Comparison of ENCODE assay signal across 27 cellular contexts in the genomic region with DNA sequence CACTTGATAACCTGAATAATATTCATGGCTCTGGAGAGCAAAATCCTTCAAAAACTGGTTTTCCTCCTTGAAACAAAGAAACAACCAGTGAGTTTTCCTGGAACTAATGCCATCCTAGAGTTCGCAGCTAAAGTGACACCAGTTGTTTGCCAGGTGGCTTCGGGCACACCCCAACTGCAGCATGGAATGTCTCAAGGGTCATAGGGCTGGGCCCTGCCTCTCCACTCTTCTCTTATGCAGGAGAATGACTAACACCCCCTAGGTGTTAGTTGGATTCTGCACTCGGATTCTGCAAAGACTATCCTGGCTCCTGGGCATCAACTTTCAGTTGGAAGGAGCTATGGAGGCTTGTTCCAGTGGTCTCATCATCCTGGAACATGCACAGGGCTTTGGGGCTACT.
"Had no signal": no experiment of that assay in that cellular context is flagged by ENCODE, and none has a peak within 500 bp of the region (broad histone marks: within the 10 kb centered on the region; RNA-seq: fewer than 3 reads in every experiment).

No MANE protein-coding gene starts in this region.

- H3K9me3 ChIP-seq: adrenal gland, body of pancreas, colonic mucosa, gastrocnemius medialis had no signal

- H3K27ac ChIP-seq: adrenal gland, body of pancreas, colonic mucosa, esophagus muscularis mucosa, foreskin keratinocyte, gastrocnemius medialis had no signal

- DNase-seq: activated CD4-positive, alpha-beta memory T cell treated with anti-CD3 and anti-CD28 coated beads for 36 hours; activated CD4-positive, alpha-beta T cell treated with anti-CD3 and anti-CD28 coated beads for 36 hours; activated CD4-positive, alpha-beta T cell treated with anti-CD3 and anti-CD28 coated beads, Interleukin-2, amount 10 ng/mL, durations not matched to agents 24 days and 14 days; activated CD4-positive, CD25-positive, alpha-beta regulatory T cell; activated CD4-positive, CD25-positive, alpha-beta regulatory T cell treated with anti-CD3 and anti-CD28 coated beads, Interleukin-2, amount 50 U/mL, for 72 hours; activated CD8-positive, alpha-beta memory T cell treated with anti-CD3 and anti-CD28 coated beads, Interleukin-2, amount 10 ng/mL, durations not matched to agents 7 days and 5 days; activated CD8-positive, alpha-beta memory T cell treated with anti-CD3 and anti-CD28 coated beads, Interleukin-2, amount 50 U/mL, for 4 hours; activated CD8-positive, alpha-beta T cell treated with anti-CD3 and anti-CD28 coated beads, Interleukin-2, amount 10 ng/mL, durations not matched to agents 7 days and 5 days; activated effector memory CD4-positive, alpha-beta T cell treated with anti-CD3 and anti-CD28 coated beads, Interleukin-2, amount 50 U/mL, for 16 hours; activated naive CD4-positive, alpha-beta T cell treated with anti-CD3 and anti-CD28 coated beads for 36 hours; activated naive CD8-positive, alpha-beta T cell treated with anti-CD3 and anti-CD28 coated beads for 36 hours; activated naive CD8-positive, alpha-beta T cell treated with anti-CD3 and anti-CD28 coated beads, Interleukin-2, amount 50 U/mL, for 24 hours; activated T-cell treated with anti-CD3 and anti-CD28 coated beads, Interleukin-2, amount 50 U/mL, for 1 hour; activated T-cell treated with anti-CD3 and anti-CD28 coated beads, Interleukin-2, amount 50 U/mL, for 48 hours; adrenal gland; amygdala; aorta; body of pancreas; caudate nucleus; colonic mucosa; effector memory CD8-positive, alpha-beta T cell; erythroblast; foreskin keratinocyte; gastrocnemius medialis; glutamatergic neuron; T-helper 2 cell had no signal

- H3K36me3 ChIP-seq: adrenal gland, colonic mucosa, esophagus muscularis mucosa, gastrocnemius medialis had no signal

- H3K27me3 ChIP-seq: adrenal gland, body of pancreas, colonic mucosa, foreskin keratinocyte, gastrocnemius medialis had no signal

- ATAC-seq: activated CD4-positive, alpha-beta T cell treated with anti-CD3 and anti-CD28 coated beads for 36 hours; activated CD8-positive, alpha-beta memory T cell treated with anti-CD3 and anti-CD28 coated beads, Interleukin-2, amount 10 ng/mL, durations not matched to agents 7 days and 5 days; activated CD8-positive, alpha-beta T cell treated with anti-CD3 and anti-CD28 coated beads, Interleukin-2, amount 10 ng/mL, durations not matched to agents 7 days and 5 days; activated naive CD8-positive, alpha-beta T cell treated with anti-CD3 and anti-CD28 coated beads, Interleukin-2, amount 50 U/mL, for 24 hours; body of pancreas; effector memory CD8-positive, alpha-beta T cell; foreskin keratinocyte; gastrocnemius medialis had no signal

- H3K4me1 ChIP-seq: adrenal gland, body of pancreas, colonic mucosa, esophagus muscularis mucosa, foreskin keratinocyte, gastrocnemius medialis had no signal

- H3K4me3 ChIP-seq: adrenal gland, body of pancreas, colonic mucosa, esophagus muscularis mucosa, gastrocnemius medialis had no signal
